Comparison of ENCODE assay signal across 8 cellular contexts in genomic region chr14:105248368-105249174, GRCh38. TPM values are rescaled to one million over a fixed set of nuclear protein-coding genes. Genes with fewer than 3 reads are reported as not detected.
DNase-seq lines count a peak whose midpoint lies in the region; ATAC-seq and TF ChIP-seq lines count a peak whose summit lies in the region.

Gene BTBD6, plus strand, starts transcription at chr14:105248533. Its CDS starts 179 bp downstream, at chr14:105248712.

- H3K27ac Mint-ChIP-seq in activated CD4-positive, alpha-beta memory T cell treated with anti-CD3 and anti-CD28 coated beads, Interleukin-2, amount 10 ng/mL, durations not matched to agents 7 days and 5 days = peak within 1 kb of the TSS; percentile 65

- no peaks in the 10 kb centered on the region for H3K9me3 ChIP-seq in ectodermal cell (ENCODE audit: control insufficient read depth, low read length)
- no peaks in the 10 kb centered on the region for H3K9me3 ChIP-seq in lung (ENCODE audit: control insufficient read depth in 2 of 2, insufficient read depth in 1 of 2, low read length in 1 of 2)

- H3K27me3 ChIP-seq in ectodermal cell (ENCODE audit: control insufficient read depth, insufficient read depth, low read length, poor library complexity, severe bottlenecking) = peaks cover 5% of the 10 kb centered on the region
- no peaks in the 10 kb centered on the region for H3K27me3 ChIP-seq in lung (ENCODE audit: control insufficient read depth, insufficient read depth)

- WGBS in ectodermal cell, 2 experiments = 1% methylated on average over 129 of the region's 129 CpGs
- 0 to 1% methylated on average over 45 to 129 of the region's 129 CpGs for WGBS in lung, 2 donors

- DNase-seq in AG10803 (ENCODE audit: low read depth) (peak; percentile 79), NCI-H510A (lab: John Stamatoyannopoulos, UW) (peak; percentile 64), lung (ENCODE audit: low spot score) (peak; percentile 83)
- peak; percentile 91 for DNase-seq in activated CD4-positive, alpha-beta memory T cell treated with anti-CD3 and anti-CD28 coated beads, Interleukin-2, amount 10 ng/mL, durations not matched to agents 7 days and 5 days
- peak; percentile 73 to 83 (median 77) for DNase-seq in stimulated activated CD4-positive, alpha-beta T cell treated with anti-CD3 and anti-CD28 coated beads, TNF-alpha, amount 100 ng/mL, for 4 hours (ENCODE audit: low read depth in 3 of 3)

- no peaks in the 10 kb centered on the region for H3K9me3 Mint-ChIP-seq in activated CD4-positive, alpha-beta memory T cell treated with anti-CD3 and anti-CD28 coated beads, Interleukin-2, amount 10 ng/mL, durations not matched to agents 7 days and 5 days

- no peaks in the 10 kb centered on the region for H3K27me3 Mint-ChIP-seq in activated CD4-positive, alpha-beta memory T cell treated with anti-CD3 and anti-CD28 coated beads, Interleukin-2, amount 10 ng/mL, durations not matched to agents 7 days and 5 days

- H3K4me3 ChIP-seq in AG10803 (ENCODE audit: low read length) = peak within 1 kb of the TSS; percentile 67
- H3K4me3 ChIP-seq in ectodermal cell (ENCODE audit: insufficient read depth, low read depth, low read length) = peak within 1 kb of the TSS; percentile 49
- peak within 1 kb of the TSS; percentile 69 for H3K4me3 ChIP-seq in lung

- TF ChIP-seq CTCF in AG10803 (conservative IDR thresholded peaks at IDR 0.05; ENCODE audit: low read length) = no peak
- TF ChIP-seq CTCF in lung (IDR thresholded peaks at IDR 0.05; ENCODE audit: control extremely low read depth, extremely low read depth) = no peak

- peaks cover 5% of the 10 kb centered on the region for H3K36me3 ChIP-seq in ectodermal cell (ENCODE audit: control insufficient read depth, insufficient read depth, low read length)
- H3K36me3 ChIP-seq in lung (ENCODE audit: control insufficient read depth in 2 of 2, insufficient read depth in 2 of 2, low read length in 2 of 2) = peaks cover 0 to 39% of the 10 kb centered on the region in 2 donors

- H3K27ac ChIP-seq in ectodermal cell (ENCODE audit: insufficient read depth, low read depth, low read length, poor library complexity, severe bottlenecking) = no peak within 1 kb of the TSS
- H3K27ac ChIP-seq in lung (ENCODE audit: low read depth in 1 of 2, low read length in 1 of 2) = peak within 1 kb of the TSS; percentile 90 to 91

- TF ChIP-seq POLR2A in GM18951 (IDR thresholded peaks at IDR 0.05; ENCODE audit: extremely low read depth, insufficient read depth, insufficient read length) = peak; percentile 67

- peak within 1 kb of the TSS; percentile 73 for H3K4me3 Mint-ChIP-seq in activated CD4-positive, alpha-beta memory T cell treated with anti-CD3 and anti-CD28 coated beads, Interleukin-2, amount 10 ng/mL, durations not matched to agents 7 days and 5 days

- POLR2A ChIA-PET in activated CD4-positive, alpha-beta memory T cell treated with anti-CD3 and anti-CD28 coated beads, Interleukin-2, amount 10 ng/mL, durations not matched to agents 7 days and 5 days (lab: Charles Lee) = interaction anchor here (0.7 to 2.6 kb wide), 14 partner anchors 11 to 614 kb away, joined by 3 to 23 read pairs (median 4); partner anchors contain the start of genes BRF1, CDCA4 and PACS2

- H3K4me1 ChIP-seq in ectodermal cell (ENCODE audit: control insufficient read depth, insufficient read depth, low read length) (peaks cover 6% of the 10 kb centered on the region), lung (ENCODE audit: control insufficient read depth in 2 of 2, insufficient read depth in 2 of 2, low read length in 2 of 2) (peaks cover 2 to 13% of the 10 kb centered on the region in 2 donors)

- ATAC-seq in HG03159 (IDR thresholded peaks at IDR 0.05; ENCODE audit: unreplicated experiment) (peak; percentile 85), lung (ENCODE audit: insufficient read depth, low FRiP score) (peak; percentile 94)

- in situ Hi-C loops in GM18951 (cut with MboI; ENCODE audit: low sequenced_read_pairs, unreplicated experiment) = no loop called here

- peaks cover 34% of the 10 kb centered on the region for H3K4me1 Mint-ChIP-seq in activated CD4-positive, alpha-beta memory T cell treated with anti-CD3 and anti-CD28 coated beads, Interleukin-2, amount 10 ng/mL, durations not matched to agents 7 days and 5 days

- H3K36me3 Mint-ChIP-seq in activated CD4-positive, alpha-beta memory T cell treated with anti-CD3 and anti-CD28 coated beads, Interleukin-2, amount 10 ng/mL, durations not matched to agents 7 days and 5 days (ENCODE audit: low read depth) = peaks cover 32% of the 10 kb centered on the region

- CTCF ChIA-PET in activated CD4-positive, alpha-beta memory T cell treated with anti-CD3 and anti-CD28 coated beads, Interleukin-2, amount 10 ng/mL, durations not matched to agents 7 days and 5 days (lab: Charles Lee) = interaction anchor here (0.6 to 1.3 kb wide), 8 partner anchors 10 to 245 kb away, joined by 3 to 8 read pairs (median 3); partner anchors contain the start of gene BRF1

RNA-seq across cellular contexts. Expression of gene BTBD6, which starts in this region (rescaled TPM):
- 10 to 100 TPM; 44.2 to 45.7 TPM for total RNA-seq in activated CD4-positive, alpha-beta memory T cell treated with anti-CD3 and anti-CD28 coated beads, Interleukin-2, amount 10 ng/mL, durations not matched to agents 7 days and 5 days
- 23.5 TPM for polyA plus RNA-seq in ectodermal cell (2013, experiment 1 of 4)
- 24.1 TPM for polyA plus RNA-seq in ectodermal cell (2013, experiment 2 of 4)
- 19.3 TPM for polyA plus RNA-seq in ectodermal cell (2013, experiment 3 of 4)
- 18.6 TPM for polyA plus RNA-seq in ectodermal cell (2013, experiment 4 of 4)
- 10 to 100 TPM; 44.2 to 51.4 TPM for total RNA-seq in lung
- 10 to 100 TPM; 30.9 to 54.1 TPM for polyA plus RNA-seq in lung
